Comparison of ENCODE assay signal across 12 cellular contexts in the genomic region with DNA sequence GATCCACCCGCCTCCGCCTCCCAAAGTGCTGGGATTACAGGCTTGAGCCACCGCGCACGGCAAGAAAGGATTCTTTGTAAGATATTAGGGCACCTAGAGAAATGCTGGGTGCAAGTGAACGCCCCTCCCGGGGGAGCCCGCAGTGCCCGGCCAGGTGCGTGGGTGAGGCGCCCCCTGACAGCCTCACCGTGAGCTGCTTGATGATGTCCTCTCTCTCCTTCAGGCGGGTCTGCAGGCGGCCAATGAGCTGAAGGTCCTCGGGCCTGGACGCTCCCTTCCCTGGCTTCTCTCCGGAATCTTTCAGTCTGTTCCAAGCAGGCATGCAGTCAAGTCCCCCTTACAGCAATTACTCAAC. TPM values are rescaled to one million over a fixed set of nuclear protein-coding genes. Genes with fewer than 3 reads are reported as not detected.
DNase-seq lines count a peak whose midpoint lies in the region; ATAC-seq and TF ChIP-seq lines count a peak whose summit lies in the region.
"Had no signal": no experiment of that assay in that cellular context is flagged by ENCODE, and none has a peak within 500 bp of the region (broad histone marks: within the 10 kb centered on the region; RNA-seq: fewer than 3 reads in every experiment).

No MANE protein-coding gene starts in this region.

- H3K4me1 ChIP-seq in HUES48 (ENCODE audit: control insufficient read depth, insufficient read depth, low read length): peaks cover 3% of the 10 kb centered on the region; the same call in 1 of the 2 replicates
- H3K4me1 ChIP-seq: adrenal gland had no signal

- H3K9me3 ChIP-seq in HUES48 (ENCODE audit: control insufficient read depth, insufficient read depth, low read length): no peaks in the 10 kb centered on the region
- H3K9me3 ChIP-seq: adrenal gland had no signal

- ATAC-seq in GM18498 (IDR thresholded peaks at IDR 0.05; ENCODE audit: unreplicated experiment): peak; percentile 12
- ATAC-seq in GM21576 (IDR thresholded peaks at IDR 0.05; ENCODE audit: unreplicated experiment): peak; percentile 15
- peak; percentile 31 for ATAC-seq in left lobe of liver
- ATAC-seq in omental fat pad (ENCODE audit: low FRiP score): no peak
- no peak for ATAC-seq in GM21786 (IDR thresholded peaks at IDR 0.05; ENCODE audit: unreplicated experiment)

- no peaks in the 10 kb centered on the region for H3K27me3 ChIP-seq in HUES48 (ENCODE audit: control insufficient read depth, insufficient read depth, low read length)
- H3K27me3 ChIP-seq: adrenal gland had no signal

- TF ChIP-seq CTCF in omental fat pad (IDR thresholded peaks at IDR 0.05): no peak

- no peak overlapping the region for H3K9ac ChIP-seq in HUES48 (ENCODE audit: low read depth, low read length)
- H3K9ac ChIP-seq: KMS-11 had no signal

- H3K27ac ChIP-seq in HUES48 (ENCODE audit: low read depth, low read length): peak overlapping the region; percentile 69
- H3K27ac ChIP-seq: adrenal gland, KMS-11, SK-N-MC had no signal

- H3K4me3 ChIP-seq in HUES48 (ENCODE audit: low read depth, low read length): no peak overlapping the region
- H3K4me3 ChIP-seq: adrenal gland, SK-N-MC had no signal

- no peak for DNase-seq in left lobe of liver (ENCODE audit: low spot score)
- DNase-seq in NCI-H748 treated with DMSO at 0.1 percent for 48 hours (lab: John Stamatoyannopoulos, UW): no peak
- DNase-seq in omental fat pad (ENCODE audit: low spot score): no peak
- no peak for DNase-seq in EL
- DNase-seq: cortex of kidney had no signal

- peaks cover 44% of the 10 kb centered on the region for H3K36me3 ChIP-seq in HUES48 (ENCODE audit: control insufficient read depth, insufficient read depth, low read length)

RNA-seq across cellular contexts. Expression of gene MED28, which starts 21.9 kb away (rescaled TPM):
- total RNA-seq in left lobe of liver: 15.9 TPM
- 10 to 100 TPM; 10.1 to 17.1 (median 13.9) TPM for total RNA-seq in omental fat pad

RNA-seq across cellular contexts. Expression of gene LAP3, which starts 59.3 kb away (rescaled TPM):
- total RNA-seq in left lobe of liver (67.0 TPM), omental fat pad (100 to 1,000 TPM in 2 of 4 donors, 10 to 100 TPM in 2; 84.6 to 231 (median 148) TPM)

Comparison
In these comparisons a context has a peak if more than half of its experiments do, and no peak if none do; other contexts are left out.
1. ATAC-seq: peak in GM18498 (single experiment), GM21576 (single experiment) and left lobe of liver (single experiment); none in omental fat pad (single experiment) and GM21786 (single experiment).